ENCODE assay signal across 8 cellular contexts in the genomic region with DNA sequence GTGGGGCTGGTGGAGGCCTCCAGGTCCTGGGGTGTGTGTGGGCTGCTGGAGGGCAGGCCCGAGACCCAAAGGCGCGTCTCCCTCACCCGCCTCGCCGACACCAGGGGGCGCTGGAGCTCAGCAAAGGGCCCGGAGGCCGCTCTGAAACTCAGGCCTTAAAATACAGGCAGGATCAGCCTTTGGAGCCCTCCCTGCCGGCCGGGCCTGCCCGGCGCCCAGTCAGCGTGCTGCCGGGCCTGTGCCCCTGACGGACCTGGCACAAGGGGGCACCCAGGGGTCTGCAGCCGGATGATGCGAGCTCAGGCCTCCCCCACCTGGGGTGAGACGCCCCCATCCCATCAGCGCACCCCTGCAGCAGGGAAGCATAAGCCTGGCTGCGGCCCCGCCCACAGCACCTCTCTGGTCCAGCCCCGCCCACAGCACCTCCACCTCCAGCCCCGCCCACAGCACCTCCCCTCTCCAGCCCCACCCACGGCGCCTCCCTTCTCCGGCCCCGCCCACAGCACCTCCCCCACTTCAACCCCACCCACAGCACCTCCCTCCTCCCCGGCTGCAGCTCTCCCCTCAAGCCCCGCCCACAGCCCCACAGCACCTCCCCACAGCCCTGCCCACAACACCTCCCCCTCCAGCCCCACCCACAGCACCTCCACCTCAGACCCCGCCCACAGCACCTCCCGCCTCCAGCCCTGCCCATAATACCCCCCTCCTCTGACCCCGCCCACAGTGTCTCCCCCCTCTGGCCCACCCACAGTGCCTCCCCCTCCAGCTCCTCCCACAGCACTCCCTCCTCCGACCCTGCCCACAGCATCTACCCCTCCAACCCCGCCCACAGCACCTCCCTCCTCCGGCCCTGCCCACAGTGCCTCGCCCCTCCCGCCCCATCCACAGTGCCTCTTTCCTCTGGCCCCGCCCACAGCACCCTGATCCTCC.
DNase-seq lines count a peak whose midpoint lies in the region; ATAC-seq, FAIRE-seq and TF ChIP-seq lines count a peak whose summit lies in the region.

No MANE protein-coding gene starts in this region.

- H3K9me3 Mint-ChIP-seq in chondrocyte (ENCODE audit: low read depth), result peaks cover 12% of the 10 kb centered on the region

- FAIRE-seq in GM12891 (lab: Jason Lieb, UNC), result no peak

- TF ChIP-seq POLR2A in GM12891 (IDR thresholded peaks at IDR 0.05; ENCODE audit: low read depth, low read length), result no peak

- H3K4me3 Mint-ChIP-seq in chondrocyte (ENCODE audit: unreplicated experiment), result no peak overlapping the region

- peak; percentile 78 for DNase-seq in GM12891 (ENCODE audit: insufficient read length, low spot score)
- DNase-seq in NCI-H2196 (lab: John Stamatoyannopoulos, UW; ENCODE audit: unreplicated experiment), result peak; percentile 91
- peak; percentile 85 for DNase-seq in activated CD4-positive, alpha-beta T cell treated with anti-CD3 and anti-CD28 coated beads for 48 hours
- DNase-seq in chondrocyte (ENCODE audit: low spot score), result peak; percentile 94
- DNase-seq in kidney glomerular epithelial cell (lab: John Stamatoyannopoulos, UW), result peak; percentile 41
- DNase-seq in stimulated activated CD4-positive, alpha-beta T cell treated with anti-CD3 and anti-CD28 coated beads, Interleukin-1b, Interleukin-23, amount 100 ng/mL, for 1 hour (ENCODE audit: low read depth in 2 of 2), result peak; percentile 14 to 59

- ATAC-seq in GM21423 (IDR thresholded peaks at IDR 0.05; ENCODE audit: unreplicated experiment) (no peak), GM18498 (IDR thresholded peaks at IDR 0.05; ENCODE audit: unreplicated experiment) (no peak)

- H3K27ac Mint-ChIP-seq in chondrocyte (ENCODE audit: unreplicated experiment), result no peak overlapping the region

- H3K27me3 Mint-ChIP-seq in chondrocyte (ENCODE audit: low read depth), result no peaks in the 10 kb centered on the region

- peak; percentile 99 for TF ChIP-seq CTCF in chondrocyte (IDR thresholded peaks at IDR 0.05)

- H3K36me3 Mint-ChIP-seq in chondrocyte (ENCODE audit: low read depth), result no peaks in the 10 kb centered on the region

- H3K4me1 Mint-ChIP-seq in chondrocyte (ENCODE audit: low read depth), result peaks cover 35% of the 10 kb centered on the region

TF ChIP-seq in GM12891, 5 proteins besides CTCF, POLR2A, EP300 and RAD21:
- no peak for TF ChIP-seq TAF1 (IDR thresholded peaks at IDR 0.05; ENCODE audit: low read depth, low read length)
- TF ChIP-seq POLR2AphosphoS5 (IDR thresholded peaks at IDR 0.05; ENCODE audit: low read depth, low read length), result no peak
- no peak for TF ChIP-seq SPI1 (IDR thresholded peaks at IDR 0.05; ENCODE audit: low read depth, low read length)
- TF ChIP-seq PAX5 (IDR thresholded peaks at IDR 0.05; ENCODE audit: insufficient read depth, low read length, severe bottlenecking), result no peak
- no peak for TF ChIP-seq POU2F2 (IDR thresholded peaks at IDR 0.05; ENCODE audit: low read depth, low read length)
TF ChIP-seq in GM12891: peak in this region for 0.

Comparison
In these comparisons a context has a peak if more than half of its experiments do, and no peak if none do; other contexts are left out.
1. DNase-seq: peak in every context shown above with its lines; median percentile 94 in chondrocyte; 91 in NCI-H2196; 85 in activated CD4-positive, alpha-beta T cell treated with anti-CD3 and anti-CD28 coated beads for 48 hours; 78 in GM12891; 41 in kidney glomerular epithelial cell; 36 in stimulated activated CD4-positive, alpha-beta T cell treated with anti-CD3 and anti-CD28 coated beads, Interleukin-1b, Interleukin-23, amount 100 ng/mL, for 1 hour.